1 cellular context compared by ENCODE assay signal in genomic region chr5:389197-389821, GRCh38.
TF ChIP-seq lines count a peak whose summit lies in the region.

No MANE protein-coding gene starts in this region.

TF ChIP-seq in IMR-90, 13 proteins besides CTCF, POLR2A, EP300 and RAD21:
- TF ChIP-seq BHLHE40 (IDR thresholded peaks at IDR 0.05; ENCODE audit: low read depth, low read length) (no peak), ELK1 (IDR thresholded peaks at IDR 0.05; ENCODE audit: borderline replicate concordance, low read depth, low read length) (no peak), MXI1 (IDR thresholded peaks at IDR 0.05; ENCODE audit: borderline replicate concordance, low read depth, low read length) (no peak), MAFK (IDR thresholded peaks at IDR 0.05; ENCODE audit: low read depth, low read length) (no peak), CHD1 (IDR thresholded peaks at IDR 0.05; ENCODE audit: low read depth, low read length) (no peak), FOS (IDR thresholded peaks at IDR 0.05; ENCODE audit: low read depth, low read length) (no peak)
